ENCODE assay signal across 40 cellular contexts in genomic region chr2:123652320-123652719, GRCh38.
"Had no signal": no experiment of that assay in that cellular context is flagged by ENCODE, and none has a peak within 500 bp of the region (broad histone marks: within the 10 kb centered on the region; RNA-seq: fewer than 3 reads in every experiment).

No MANE protein-coding gene starts in this region.

- H3K36me3 ChIP-seq: adrenal gland, ascending aorta, brain microvascular endothelial cell, breast epithelium, cardiac muscle cell had no signal

- H3K4me3 ChIP-seq: adrenal gland, ascending aorta, body of pancreas, breast epithelium, cardiac muscle cell had no signal

- DNase-seq: activated effector memory CD4-positive, alpha-beta T cell treated with anti-CD3 and anti-CD28 coated beads, Interleukin-2, amount 50 U/mL, for 16 hours; activated effector memory CD4-positive, alpha-beta T cell treated with Interleukin-2 at 50 U/mL for 16 hours; activated gamma-delta T cell; activated gamma-delta T cell treated with Interleukin-2 at 50 U/mL for 16 hours; activated naive CD4-positive, alpha-beta T cell; activated naive CD4-positive, alpha-beta T cell treated with anti-CD3 and anti-CD28 coated beads for 36 hours; activated naive CD4-positive, alpha-beta T cell treated with anti-CD3 and anti-CD28 coated beads, Interleukin-2, amount 10 ng/mL, durations not matched to agents 7 days and 5 days; activated naive CD4-positive, alpha-beta T cell treated with anti-CD3 and anti-CD28 coated beads, Interleukin-2, amount 50 U/mL, for 16 hours; activated naive CD4-positive, alpha-beta T cell treated with Interleukin-2 at 50 U/mL for 16 hours; activated naive CD8-positive, alpha-beta T cell treated with anti-CD3 and anti-CD28 coated beads for 36 hours; activated naive CD8-positive, alpha-beta T cell treated with anti-CD3 and anti-CD28 coated beads, Interleukin-2, amount 10 ng/mL, durations not matched to agents 7 days and 5 days; activated naive CD8-positive, alpha-beta T cell treated with anti-CD3 and anti-CD28 coated beads, Interleukin-2, amount 50 U/mL, for 24 hours; activated T-cell treated with anti-CD3 and anti-CD28 coated beads, Interleukin-2, amount 50 U/mL, for 1 hour; activated T-cell treated with anti-CD3 and anti-CD28 coated beads, Interleukin-2, amount 50 U/mL, for 24 hours; activated T-cell treated with anti-CD3 and anti-CD28 coated beads, Interleukin-2, amount 50 U/mL, for 4 hours; activated T-cell treated with anti-CD3 and anti-CD28 coated beads, Interleukin-2, amount 50 U/mL, for 48 hours; activated T-cell treated with anti-CD3 and anti-CD28 coated beads, Interleukin-2, amount 50 U/mL, for 72 hours; adrenal gland; amniotic stem cell; amygdala; anterior cingulate cortex; aorta; body of pancreas; brain microvascular endothelial cell; caudate nucleus; central memory CD4-positive, alpha-beta T cell; cerebellar nuclear complex had no signal

- H3K9me3 Mint-ChIP-seq: activated naive CD4-positive, alpha-beta T cell treated with anti-CD3 and anti-CD28 coated beads, Interleukin-2, amount 50 U/mL, for 24 hours; activated naive CD8-positive, alpha-beta T cell treated with anti-CD3 and anti-CD28 coated beads, Interleukin-2, amount 10 ng/mL, durations not matched to agents 7 days and 5 days; activated T-helper 1 cell treated with anti-CD3 and anti-CD28 coated beads, Interleukin-12 subunit alpha, Interleukin-12 subunit beta, Interleukin-2, Interleukin-4 antibody, amounts not matched to agents 30 ng/mL and 10 ng/mL and 1 ng/mL, durations not matched to agents 14 hours and 24 hours and 36 hours; brain had no signal

- H3K27me3 ChIP-seq: adrenal gland, ascending aorta, body of pancreas, brain microvascular endothelial cell, breast epithelium, cardiac muscle cell had no signal

- H3K4me1 ChIP-seq: adrenal gland, ascending aorta, body of pancreas, breast epithelium had no signal

- FAIRE-seq: astrocyte, bronchial epithelial cell had no signal

- H3K27ac Mint-ChIP-seq: activated naive CD4-positive, alpha-beta T cell treated with anti-CD3 and anti-CD28 coated beads for 36 hours; activated naive CD4-positive, alpha-beta T cell treated with anti-CD3 and anti-CD28 coated beads, Interleukin-2, amount 10 ng/mL, durations not matched to agents 7 days and 5 days; activated naive CD4-positive, alpha-beta T cell treated with anti-CD3 and anti-CD28 coated beads, Interleukin-2, amount 50 U/mL, for 24 hours; activated naive CD4-positive, alpha-beta T cell treated with anti-CD3 and anti-CD28 coated beads, Interleukin-2, amount 50 U/mL, for 72 hours; activated naive CD8-positive, alpha-beta T cell; activated naive CD8-positive, alpha-beta T cell treated with anti-CD3 and anti-CD28 coated beads for 36 hours; activated naive CD8-positive, alpha-beta T cell treated with anti-CD3 and anti-CD28 coated beads, Interleukin-2, amount 10 ng/mL, durations not matched to agents 7 days and 5 days; activated naive CD8-positive, alpha-beta T cell treated with anti-CD3 and anti-CD28 coated beads, Interleukin-2, amount 50 U/mL, for 24 hours; activated T-cell treated with anti-CD3 and anti-CD28 coated beads, Interleukin-2, amount 50 U/mL, for 24 hours; activated T-cell treated with anti-CD3 and anti-CD28 coated beads, Interleukin-2, amount 50 U/mL, for 72 hours; activated T-helper 1 cell treated with anti-CD3 and anti-CD28 coated beads, Interleukin-12 subunit alpha, Interleukin-12 subunit beta, Interleukin-2, Interleukin-4 antibody, amounts not matched to agents 30 ng/mL and 10 ng/mL and 1 ng/mL, durations not matched to agents 14 hours and 24 hours and 36 hours; activated T-helper 17 cell treated with anti-CD3 and anti-CD28 coated beads, Interleukin-2, amount 50 U/mL, for 72 hours; activated T-helper 2 cell treated with anti-CD3 and anti-CD28 coated beads, Interferon-gamma antibody, Interleukin-2, Interleukin-4, amounts not matched to agents 10 μg/mL and 5 μg/mL and 100 μg/mL, durations not matched to agents 14 hours and 24 hours and 36 hours; brain had no signal

- H3K4me3 Mint-ChIP-seq: activated naive CD4-positive, alpha-beta T cell treated with anti-CD3 and anti-CD28 coated beads for 36 hours; activated naive CD4-positive, alpha-beta T cell treated with anti-CD3 and anti-CD28 coated beads, Interleukin-2, amount 10 ng/mL, durations not matched to agents 7 days and 5 days; activated naive CD4-positive, alpha-beta T cell treated with anti-CD3 and anti-CD28 coated beads, Interleukin-2, amount 50 U/mL, for 24 hours; activated naive CD8-positive, alpha-beta T cell; activated naive CD8-positive, alpha-beta T cell treated with anti-CD3 and anti-CD28 coated beads for 36 hours; activated naive CD8-positive, alpha-beta T cell treated with anti-CD3 and anti-CD28 coated beads, Interleukin-2, amount 10 ng/mL, durations not matched to agents 7 days and 5 days; activated naive CD8-positive, alpha-beta T cell treated with anti-CD3 and anti-CD28 coated beads, Interleukin-2, amount 50 U/mL, for 24 hours; activated T-cell treated with anti-CD3 and anti-CD28 coated beads, Interleukin-2, amount 50 U/mL, for 24 hours; activated T-cell treated with anti-CD3 and anti-CD28 coated beads, Interleukin-2, amount 50 U/mL, for 4 hours; activated T-cell treated with anti-CD3 and anti-CD28 coated beads, Interleukin-2, amount 50 U/mL, for 72 hours; activated T-helper 1 cell treated with anti-CD3 and anti-CD28 coated beads, Interleukin-12 subunit alpha, Interleukin-12 subunit beta, Interleukin-2, Interleukin-4 antibody, amounts not matched to agents 30 ng/mL and 10 ng/mL and 1 ng/mL, durations not matched to agents 14 hours and 24 hours and 36 hours; activated T-helper 17 cell treated with anti-CD3 and anti-CD28 coated beads, Interleukin-2, amount 50 U/mL, for 72 hours; brain; central memory CD8-positive, alpha-beta T cell had no signal

- H3K4me1 Mint-ChIP-seq: activated naive CD4-positive, alpha-beta T cell treated with anti-CD3 and anti-CD28 coated beads, Interleukin-2, amount 10 ng/mL, durations not matched to agents 7 days and 5 days; activated naive CD4-positive, alpha-beta T cell treated with anti-CD3 and anti-CD28 coated beads, Interleukin-2, amount 50 U/mL, for 24 hours; activated naive CD8-positive, alpha-beta T cell treated with anti-CD3 and anti-CD28 coated beads for 36 hours; activated naive CD8-positive, alpha-beta T cell treated with anti-CD3 and anti-CD28 coated beads, Interleukin-2, amount 10 ng/mL, durations not matched to agents 7 days and 5 days; activated naive CD8-positive, alpha-beta T cell treated with anti-CD3 and anti-CD28 coated beads, Interleukin-2, amount 50 U/mL, for 24 hours; activated T-helper 17 cell treated with anti-CD3 and anti-CD28 coated beads, Interleukin-2, amount 50 U/mL, for 72 hours; brain; central memory CD8-positive, alpha-beta T cell had no signal

- H3K36me3 Mint-ChIP-seq: activated naive CD4-positive, alpha-beta T cell treated with anti-CD3 and anti-CD28 coated beads, Interleukin-2, amount 10 ng/mL, durations not matched to agents 7 days and 5 days; activated naive CD4-positive, alpha-beta T cell treated with anti-CD3 and anti-CD28 coated beads, Interleukin-2, amount 50 U/mL, for 24 hours; activated naive CD4-positive, alpha-beta T cell treated with anti-CD3 and anti-CD28 coated beads, Interleukin-2, amount 50 U/mL, for 72 hours; activated naive CD8-positive, alpha-beta T cell; activated naive CD8-positive, alpha-beta T cell treated with anti-CD3 and anti-CD28 coated beads for 36 hours; activated naive CD8-positive, alpha-beta T cell treated with anti-CD3 and anti-CD28 coated beads, Interleukin-2, amount 10 ng/mL, durations not matched to agents 7 days and 5 days; brain had no signal

- H3K27ac ChIP-seq: adrenal gland, ascending aorta, body of pancreas, brain microvascular endothelial cell, breast epithelium, cardiac muscle cell had no signal

- H3K27me3 Mint-ChIP-seq: activated naive CD4-positive, alpha-beta T cell treated with anti-CD3 and anti-CD28 coated beads, Interleukin-2, amount 10 ng/mL, durations not matched to agents 7 days and 5 days; activated naive CD4-positive, alpha-beta T cell treated with anti-CD3 and anti-CD28 coated beads, Interleukin-2, amount 50 U/mL, for 24 hours; activated naive CD8-positive, alpha-beta T cell; activated naive CD8-positive, alpha-beta T cell treated with anti-CD3 and anti-CD28 coated beads for 36 hours; activated naive CD8-positive, alpha-beta T cell treated with anti-CD3 and anti-CD28 coated beads, Interleukin-2, amount 10 ng/mL, durations not matched to agents 7 days and 5 days; activated naive CD8-positive, alpha-beta T cell treated with anti-CD3 and anti-CD28 coated beads, Interleukin-2, amount 50 U/mL, for 24 hours; activated T-cell treated with anti-CD3 and anti-CD28 coated beads, Interleukin-2, amount 50 U/mL, for 24 hours; activated T-helper 17 cell treated with anti-CD3 and anti-CD28 coated beads, Interleukin-2, amount 50 U/mL, for 72 hours; brain; central memory CD8-positive, alpha-beta T cell had no signal

- ATAC-seq: activated naive CD4-positive, alpha-beta T cell treated with anti-CD3 and anti-CD28 coated beads, Interleukin-2, amount 50 U/mL, for 72 hours; activated naive CD8-positive, alpha-beta T cell treated with anti-CD3 and anti-CD28 coated beads, Interleukin-2, amount 50 U/mL, for 24 hours; activated T-cell treated with anti-CD3 and anti-CD28 coated beads, Interleukin-2, amount 50 U/mL, for 4 hours; activated T-cell treated with anti-CD3 and anti-CD28 coated beads, Interleukin-2, amount 50 U/mL, for 72 hours; activated T-helper 17 cell treated with anti-CD3 and anti-CD28 coated beads, Interleukin-2, amount 50 U/mL, for 72 hours; body of pancreas had no signal
